Comparison of ENCODE assay signal across 9 cellular contexts in the genomic region with DNA sequence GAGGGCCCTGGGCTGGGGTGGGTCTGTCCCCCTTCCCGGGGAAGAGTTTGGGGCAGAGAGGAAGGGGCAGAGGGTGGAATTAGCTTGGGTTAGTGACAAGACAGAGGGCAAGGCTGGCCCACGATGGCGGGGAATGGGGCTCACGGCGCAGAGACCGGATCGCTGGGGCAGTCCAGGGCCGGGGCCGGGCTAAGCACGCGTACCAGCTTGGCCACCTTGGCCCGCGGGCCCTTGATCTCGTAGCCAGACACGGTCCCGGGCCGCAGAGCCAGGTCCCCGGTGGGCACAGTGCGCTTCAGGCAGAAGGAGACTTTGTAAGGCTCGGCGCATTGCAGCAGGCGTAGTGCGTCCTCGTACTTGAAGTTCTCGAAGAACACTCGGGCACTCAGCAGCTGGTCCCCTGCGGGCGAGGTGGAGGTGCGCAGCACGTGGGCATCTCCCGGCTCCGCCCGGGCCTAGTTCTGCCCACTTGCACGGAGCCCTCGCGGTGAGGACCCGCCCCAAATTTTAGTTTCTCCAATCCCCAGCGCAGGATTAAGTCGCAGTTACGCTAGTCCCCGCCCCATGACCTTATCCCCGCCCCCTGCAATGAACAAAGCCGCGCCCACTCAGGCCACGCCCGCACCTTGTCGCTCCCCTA. TPM values are rescaled to one million over a fixed set of nuclear protein-coding genes. Genes with fewer than 3 reads are reported as not detected.
A peak's percentile ranks its signal among the peaks of the same experiment; 100 is the strongest.
DNase-seq lines count a peak whose midpoint lies in the region; ATAC-seq lines count a peak whose summit lies in the region.
"Had no signal": no experiment of that assay in that cellular context is flagged by ENCODE, and none has a peak within 500 bp of the region (broad histone marks: within the 10 kb centered on the region; RNA-seq: fewer than 3 reads in every experiment).

No MANE protein-coding gene starts in this region.

- intact Hi-C loops in naive thymus-derived CD4-positive, alpha-beta T cell (cut with micrococcal nuclease) = no loop called here

- peaks cover 5 to 7% of the 10 kb centered on the region in 2 donors for H3K4me1 ChIP-seq in naive thymus-derived CD4-positive, alpha-beta T cell (ENCODE audit: control insufficient read depth in 2 of 2, insufficient read depth in 2 of 2, low read length in 2 of 2)

- peak overlapping the region in 2 of 9 donors; percentile 1 to 19 for H3K27ac Mint-ChIP-seq in naive thymus-derived CD4-positive, alpha-beta T cell

- POLR2A ChIA-PET in naive thymus-derived CD4-positive, alpha-beta T cell (lab: Charles Lee) = no interaction called here

- H3K4me1 Mint-ChIP-seq in naive thymus-derived CD4-positive, alpha-beta T cell = peaks cover 12 to 30% (median 23%) of the 10 kb centered on the region in 7 donors

- ATAC-seq in naive thymus-derived CD4-positive, alpha-beta T cell = peak; percentile 82
- no peak for ATAC-seq in GM21737 (IDR thresholded peaks at IDR 0.05; ENCODE audit: unreplicated experiment)
- ATAC-seq in HG03159 (IDR thresholded peaks at IDR 0.05; ENCODE audit: unreplicated experiment) = no peak

- DNase-seq in COLO829 (ENCODE audit: low spot score) (peak; percentile 70), T follicular helper cell (ENCODE audit: low read depth) (peak; percentile 57), amniotic epithelial cell (ENCODE audit: low read depth) (peak; percentile 36), DMS79 treated with DMSO at 0.1 percent for 48 hours (lab: John Stamatoyannopoulos, UW) (no peak), inferior parietal cortex (ENCODE audit: extremely low spot score) (no peak)
- peak in 8 of 9 donors; percentile 52 to 80 (median 63) for DNase-seq in naive thymus-derived CD4-positive, alpha-beta T cell

- H3K36me3 Mint-ChIP-seq in naive thymus-derived CD4-positive, alpha-beta T cell = peaks cover 0 to 10% (median 0%) of the 10 kb centered on the region in 5 donors

- no peaks in the 10 kb centered on the region for H3K27me3 ChIP-seq in naive thymus-derived CD4-positive, alpha-beta T cell (ENCODE audit: control insufficient read depth in 2 of 2, insufficient read depth in 2 of 2, low read length in 2 of 2)

- H3K4me3 ChIP-seq in naive thymus-derived CD4-positive, alpha-beta T cell (ENCODE audit: low read length) = no peak overlapping the region

- H3K4me3 Mint-ChIP-seq in naive thymus-derived CD4-positive, alpha-beta T cell = peak overlapping the region in 7 of 10 donors; percentile 4 to 54 (median 34)

- no peaks in the 10 kb centered on the region for H3K36me3 ChIP-seq in naive thymus-derived CD4-positive, alpha-beta T cell (ENCODE audit: control insufficient read depth in 2 of 3, insufficient read depth in 3 of 3, low read length in 3 of 3)

- no peaks in the 10 kb centered on the region for H3K9me3 Mint-ChIP-seq in naive thymus-derived CD4-positive, alpha-beta T cell

- CTCF ChIA-PET in naive thymus-derived CD4-positive, alpha-beta T cell (lab: Charles Lee) = no interaction called here

- no peaks in the 10 kb centered on the region for H3K9me3 ChIP-seq in naive thymus-derived CD4-positive, alpha-beta T cell (ENCODE audit: control insufficient read depth in 2 of 3, low read length in 3 of 3)

- H3K27me3 Mint-ChIP-seq in naive thymus-derived CD4-positive, alpha-beta T cell = peaks cover 0 to 6% (median 0%) of the 10 kb centered on the region in 5 donors

- H3K27ac ChIP-seq in naive thymus-derived CD4-positive, alpha-beta T cell (ENCODE audit: low read depth, low read length) = no peak overlapping the region

RNA-seq across cellular contexts. Expression of gene HIPK4, which starts 8.6 kb away (rescaled TPM):
- total RNA-seq in naive thymus-derived CD4-positive, alpha-beta T cell = under 1 TPM in 2 of 5 experiments, not detected in 3; 0.12 to 0.24 TPM
- polyA plus RNA-seq in naive thymus-derived CD4-positive, alpha-beta T cell = not detected
- total RNA-seq: lung microvascular endothelial cell had no signal

RNA-seq across cellular contexts. Expression of gene PRX, which starts 14.6 kb away (rescaled TPM):
- total RNA-seq in naive thymus-derived CD4-positive, alpha-beta T cell = 1 to 10 TPM in 4 of 5 experiments, under 1 TPM in 1; 0.85 to 4.0 (median 2.6) TPM
- polyA plus RNA-seq in naive thymus-derived CD4-positive, alpha-beta T cell = under 1 TPM; 0.14 to 0.60 TPM

RNA-seq across cellular contexts. Expression of gene SERTAD1, which starts 27.3 kb away (rescaled TPM):
- 10 to 100 TPM in 4 of 5 experiments, 1 to 10 TPM in 1; 8.1 to 30.9 (median 13.5) TPM for total RNA-seq in naive thymus-derived CD4-positive, alpha-beta T cell
- polyA plus RNA-seq in naive thymus-derived CD4-positive, alpha-beta T cell = 1 to 10 TPM; 3.3 to 6.9 TPM

RNA-seq across cellular contexts. Expression of gene SERTAD3, which starts 45.6 kb away (rescaled TPM):
- 10 to 100 TPM; 15.2 to 44.1 (median 17.8) TPM for total RNA-seq in naive thymus-derived CD4-positive, alpha-beta T cell
- polyA plus RNA-seq in naive thymus-derived CD4-positive, alpha-beta T cell = 1 to 10 TPM; 2.7 to 4.4 TPM

RNA-seq across cellular contexts. Expression of gene PLD3, which starts 50.0 kb away (rescaled TPM):
- total RNA-seq in naive thymus-derived CD4-positive, alpha-beta T cell = 100 to 1,000 TPM in 3 of 5 experiments, 10 to 100 TPM in 2; 75.4 to 137 (median 114) TPM
- polyA plus RNA-seq in naive thymus-derived CD4-positive, alpha-beta T cell = 10 to 100 TPM; 60.1 to 82.1 TPM

Comparison
In these comparisons a context has a peak if more than half of its experiments do, and no peak if none do; other contexts are left out.
1. DNase-seq: peak in COLO829 (single experiment), T follicular helper cell (single experiment), amniotic epithelial cell (single experiment) and naive thymus-derived CD4-positive, alpha-beta T cell (8 of 9); none in DMS79 treated with DMSO at 0.1 percent for 48 hours (single experiment) and inferior parietal cortex (single experiment).